ENCODE assay signal across 10 cellular contexts in genomic region chr14:30355431-30355913, GRCh38.
DNase-seq lines count a peak whose midpoint lies in the region; ATAC-seq, FAIRE-seq and TF ChIP-seq lines count a peak whose summit lies in the region.
"Had no signal": no experiment of that assay in that cellular context is flagged by ENCODE, and none has a peak within 500 bp of the region (broad histone marks: within the 10 kb centered on the region; RNA-seq: fewer than 3 reads in every experiment).

No MANE protein-coding gene starts in this region.

- H3K4me3 ChIP-seq in SJCRH30, result no peak overlapping the region
- H3K4me3 ChIP-seq in A673 (ENCODE audit: low read depth, low read length, poor library complexity, severe bottlenecking), result no peak overlapping the region

- no peaks in the 10 kb centered on the region for H3K27me3 ChIP-seq in SJCRH30
- peaks cover 84% of the 10 kb centered on the region for H3K27me3 ChIP-seq in A673 (replicated peaks; ENCODE audit: insufficient read depth, low read depth, low read length, poor library complexity)

- intact Hi-C loops in A673 (cut with micrococcal nuclease; ENCODE audit: unreplicated experiment), result no loop called here

- no peak for FAIRE-seq in urothelium cell line (lab: Jason Lieb, UNC)
- FAIRE-seq: endothelial cell of umbilical vein had no signal

- peak; percentile 65 for ATAC-seq in HG02884 (IDR thresholded peaks at IDR 0.05; ENCODE audit: unreplicated experiment)

- H3K4me1 ChIP-seq in SJCRH30 (peaks cover 13% of the 10 kb centered on the region), A673 (ENCODE audit: insufficient read depth, low read length, poor library complexity, severe bottlenecking) (peaks cover 22% of the 10 kb centered on the region)
- H3K4me1 ChIP-seq: Caco-2 had no signal

- CTCF ChIA-PET in A673 (lab: Charles Lee), result no interaction called here

- H3K9me3 ChIP-seq in SJCRH30 (replicated peaks), result no peaks in the 10 kb centered on the region
- H3K9me3 ChIP-seq in A673 (ENCODE audit: low read depth, low read length, poor library complexity, severe bottlenecking), result no peaks in the 10 kb centered on the region
- H3K9me3 ChIP-seq: Caco-2 had no signal

- H3K36me3 ChIP-seq in SJCRH30 (0 out of 2 replicates have a peak, but pooled peaks cover 3% of the 10 kb centered on the region), A673 (ENCODE audit: insufficient read depth, low read length, poor library complexity, severe bottlenecking) (no peaks in the 10 kb centered on the region)

- BruUV-seq in A673 (replicated peaks; lab: Mats Ljungman, UMichigan), result no TSS peak

- TF ChIP-seq CTCF in A673 (conservative IDR thresholded peaks at IDR 0.05; ENCODE audit: low read depth, low read length), result no peak

- DNase-seq in stimulated activated CD4-positive, alpha-beta T cell treated with anti-CD3 and anti-CD28 coated beads, Interleukin-15, amount 100 ng/mL, for 24 hours, result peak; percentile 25
- no peak for DNase-seq in stimulated activated CD4-positive, alpha-beta T cell treated with anti-CD3 and anti-CD28 coated beads, Interleukin-4, amount 100 ng/mL, for 4 hours
- DNase-seq in SJCRH30 (peak; percentile 45 to 68), urothelium cell line (ENCODE audit: low spot score) (peak; percentile 11), midbrain (lab: John Stamatoyannopoulos, UW) (no peak), occipital lobe (lab: John Stamatoyannopoulos, UW) (no peak), A673 (ENCODE audit: low spot score) (no peak)

- POLR2A ChIA-PET in A673 (lab: Charles Lee; ENCODE audit: low non-redundant PET), result no interaction called here

- H3K27ac ChIP-seq in SJCRH30, result no peak overlapping the region
- H3K27ac ChIP-seq in A673 (ENCODE audit: low read depth, low read length, poor library complexity, severe bottlenecking), result no peak overlapping the region

Comparison
In these comparisons a context has a peak if more than half of its experiments do, and no peak if none do; other contexts are left out.
1. DNase-seq: peak in stimulated activated CD4-positive, alpha-beta T cell treated with anti-CD3 and anti-CD28 coated beads, Interleukin-15, amount 100 ng/mL, for 24 hours (single experiment), SJCRH30 (2 of 2) and urothelium cell line (single experiment); none in stimulated activated CD4-positive, alpha-beta T cell treated with anti-CD3 and anti-CD28 coated beads, Interleukin-4, amount 100 ng/mL, for 4 hours (0 of 2), midbrain (single experiment), occipital lobe (single experiment) and A673 (single experiment).